ENCODE assay signal across 8 cellular contexts in genomic region chr18:24138884-24139616, GRCh38. TPM values are rescaled to one million over a fixed set of nuclear protein-coding genes. Genes with fewer than 3 reads are reported as not detected.
DNase-seq lines count a peak whose midpoint lies in the region; ATAC-seq and TF ChIP-seq lines count a peak whose summit lies in the region.

CABYR (plus strand) TSS chr18:24139062; CDS start chr18:24143115, 4,053 bp downstream.

- H3K27me3 ChIP-seq in GM23338 (ENCODE audit: insufficient read depth) = no peaks in the 10 kb centered on the region

- peaks cover 27% of the 10 kb centered on the region for H3K4me1 Mint-ChIP-seq in GM23338

- H3K36me3 ChIP-seq in GM23338 (ENCODE audit: insufficient read depth) = peaks cover 1% of the 10 kb centered on the region; the same call in 1 of the 2 replicates

- no peak within 1 kb of the TSS for H2AFZ ChIP-seq in GM23338

- H3K4me2 ChIP-seq in GM23338 = peak within 1 kb of the TSS; percentile 79

- H3K4me3 ChIP-seq in GM23338 (peak within 1 kb of the TSS; percentile 67), cardiac fibroblast (replicated peaks in 1 of 2; ENCODE audit: low read depth in 2 of 2, low read length in 2 of 2) (peak within 1 kb of the TSS; percentile 65 to 74), skin epidermis (peak within 1 kb of the TSS; percentile 43 to 66 (median 50))

- H3K27ac ChIP-seq in GM23338 (ENCODE audit: low read depth) = peak within 1 kb of the TSS; percentile 97
- peak within 1 kb of the TSS in 17 of 21 experiments; percentile 16 to 78 (median 48) for H3K27ac ChIP-seq in skin epidermis

- H3K27ac Mint-ChIP-seq in GM23338 = peak within 1 kb of the TSS; percentile 94

- peaks cover 26% of the 10 kb centered on the region for H3K4me1 ChIP-seq in GM23338 (ENCODE audit: insufficient read depth)

- H3K9me2 ChIP-seq in GM23338 (ENCODE audit: insufficient read depth) = no peaks in the 10 kb centered on the region

- peak; percentile 91 for ATAC-seq in GM23338

- H3K27me3 Mint-ChIP-seq in GM23338 (ENCODE audit: insufficient read depth, low read depth, poor library complexity) = peaks cover 5% of the 10 kb centered on the region

- peak within 1 kb of the TSS; percentile 84 for H3K4me3 Mint-ChIP-seq in GM23338

- H3F3A ChIP-seq in GM23338 (replicated peaks; ENCODE audit: low read depth) = peaks cover 5% of the 10 kb centered on the region; the same call in 1 of the 2 replicates

- H3K9me3 Mint-ChIP-seq in GM23338 = peaks cover 2% of the 10 kb centered on the region; the same call in 1 of the 3 replicates

- H4K20me1 ChIP-seq in GM23338 (replicated peaks; ENCODE audit: insufficient read depth) = no peaks in the 10 kb centered on the region

- peak; percentile 92 for DNase-seq in ELR (ENCODE audit: low read depth)
- DNase-seq in GM23338 (ENCODE audit: low spot score) = peak; percentile 97
- peak; percentile 71 to 97 (median 93) for DNase-seq in NCI-H1417 (lab: John Stamatoyannopoulos, UW)
- DNase-seq in activated CD4-positive, CD25-positive, alpha-beta regulatory T cell (lab: John Stamatoyannopoulos, UW) = peak; percentile 21 to 58 (median 48)
- peak; percentile 82 to 85 for DNase-seq in cardiac fibroblast (ENCODE audit: low read depth in 2 of 2)
- peak; percentile 91 for DNase-seq in iPS-NIHi7 (ENCODE audit: extremely low spot score)
- DNase-seq in SIG-M5 treated with dmso at 0.1 percent for 504 hours (lab: John Stamatoyannopoulos, UW; ENCODE audit: unreplicated experiment) = no peak

- TF ChIP-seq CTCF in GM23338 (conservative IDR thresholded peaks at IDR 0.05; ENCODE audit: low read depth in 2 of 2) (no peak), cardiac fibroblast (IDR thresholded peaks at IDR 0.05; ENCODE audit: low read depth, low read length) (no peak)

- peaks cover 11% of the 10 kb centered on the region for H3K36me3 Mint-ChIP-seq in GM23338 (ENCODE audit: low read depth)

- H3K79me2 ChIP-seq in GM23338 (replicated peaks; ENCODE audit: insufficient read depth) = peaks cover 22% of the 10 kb centered on the region

TF ChIP-seq in GM23338, 12 proteins besides CTCF, POLR2A, EP300 and RAD21:
- TF ChIP-seq CREB1 (CRISPR knock-in tag; IDR thresholded peaks at IDR 0.05; ENCODE audit: low read depth) (peak; percentile 76), EZH2 (IDR thresholded peaks at IDR 0.05; ENCODE audit: low read depth, unreplicated experiment) (no peak), STAT1 (IDR thresholded peaks at IDR 0.05; ENCODE audit: unreplicated experiment) (no peak), POLR2AphosphoS5 (IDR thresholded peaks at IDR 0.05; ENCODE audit: low read depth) (peak; percentile 99), EZH2phosphoT487 (IDR thresholded peaks at IDR 0.05; ENCODE audit: unreplicated experiment) (no peak), JUNB (IDR thresholded peaks at IDR 0.05; ENCODE audit: unreplicated experiment) (no peak), ETS1 (IDR thresholded peaks at IDR 0.05) (0 out of 2 replicates have a peak, but pooled peaks have one; percentile 14), NANOG (IDR thresholded peaks at IDR 0.05; ENCODE audit: borderline replicate concordance) (no peak), ZNF462 (CRISPR knock-in tag; IDR thresholded peaks at IDR 0.05) (0 out of 2 replicates have a peak, but pooled peaks have one; percentile 28), ZNF331 (CRISPR knock-in tag; IDR thresholded peaks at IDR 0.05; ENCODE audit: low read depth) (no peak), REST (IDR thresholded peaks at IDR 0.05; ENCODE audit: unreplicated experiment) (no peak), ZNF114 (CRISPR knock-in tag; IDR thresholded peaks at IDR 0.05) (no peak)

RNA-seq across cellular contexts. Expression of gene CABYR, which starts in this region (rescaled TPM):
- 34.6 and 48.4 TPM in 2 replicates for total RNA-seq in GM23338 (2014; rRNA removed; shearing (Covaris generic))
- 20.2 and 24.0 TPM in 2 replicates for polyA plus RNA-seq in GM23338 (2016; fragmentation: Nextera tagmentation; extraction: Ambion mirVana)
